Comparison of ENCODE assay signal across 8 cellular contexts in genomic region chr2:226792155-226792871, GRCh38. TPM values are rescaled to one million over a fixed set of nuclear protein-coding genes. Genes with fewer than 3 reads are reported as not detected.
DNase-seq lines count a peak whose midpoint lies in the region; ATAC-seq and TF ChIP-seq lines count a peak whose summit lies in the region.

No MANE protein-coding gene starts in this region.

- H3K4me1 ChIP-seq in duodenal mucosa (ENCODE audit: control insufficient read depth in 1 of 2, insufficient read depth in 2 of 2, low read length in 2 of 2) = peaks cover 43 to 52% of the 10 kb centered on the region in 2 donors

- peaks cover 3% of the 10 kb centered on the region for H3F3A ChIP-seq in neural cell (ENCODE audit: insufficient read depth, low read length, poor library complexity, severe bottlenecking)

- H3K4me2 ChIP-seq in neural cell (ENCODE audit: low read length) = peak overlapping the region; percentile 96

- no peak for TF ChIP-seq CTCF in GM12865 (IDR thresholded peaks at IDR 0.05; ENCODE audit: insufficient read depth, low read depth, low read length, missing control alignments)
- TF ChIP-seq CTCF in neural cell (IDR thresholded peaks at IDR 0.05; ENCODE audit: poor library complexity, severe bottlenecking) = no peak

- H3K9me3 ChIP-seq in duodenal mucosa (ENCODE audit: control insufficient read depth in 1 of 2, low read length in 2 of 2) (no peaks in the 10 kb centered on the region), neural cell (ENCODE audit: low read length) (peaks cover 2% of the 10 kb centered on the region)

- no peaks in the 10 kb centered on the region for H4K20me1 ChIP-seq in neural cell (ENCODE audit: insufficient read depth)

- peak overlapping the region; percentile 76 for H3K27ac ChIP-seq in duodenal mucosa (ENCODE audit: low read depth, low read length)
- peak overlapping the region; percentile 72 for H3K27ac ChIP-seq in neural cell (ENCODE audit: low read length)

- no peak for ATAC-seq in HG03175 (IDR thresholded peaks at IDR 0.05; ENCODE audit: unreplicated experiment)

- peaks cover 91% of the 10 kb centered on the region for H3K79me2 ChIP-seq in neural cell (replicated peaks; ENCODE audit: insufficient read depth, low read length)

- H3K27me3 ChIP-seq in duodenal mucosa (ENCODE audit: control insufficient read depth in 1 of 2, insufficient read depth in 2 of 2, low read length in 2 of 2) (no peaks in the 10 kb centered on the region), neural cell (ENCODE audit: insufficient read depth, low read depth, low read length) (no peaks in the 10 kb centered on the region)

- H3K9me2 ChIP-seq in neural cell (ENCODE audit: insufficient read depth, low read length) = no peaks in the 10 kb centered on the region

- H3K36me3 ChIP-seq in duodenal mucosa (ENCODE audit: control insufficient read depth in 1 of 2, insufficient read depth in 2 of 2, low read length in 2 of 2) (no peaks in the 10 kb centered on the region), neural cell (ENCODE audit: insufficient read depth, low read length) (peaks cover 10% of the 10 kb centered on the region)

- no peak for TF ChIP-seq RAD21 in neural cell (conservative IDR thresholded peaks at IDR 0.05)

- peak overlapping the region; percentile 89 for H3K4me3 ChIP-seq in GM12865 (ENCODE audit: low read depth, low read length)
- H3K4me3 ChIP-seq in duodenal mucosa (ENCODE audit: low read depth in 1 of 2, low read length in 2 of 2) = peak overlapping the region; percentile 68 to 84
- H3K4me3 ChIP-seq in neural cell (ENCODE audit: low read length) = peak overlapping the region; percentile 97

- no peak for TF ChIP-seq EP300 in neural cell (conservative IDR thresholded peaks at IDR 0.05; ENCODE audit: poor library complexity, severe bottlenecking)

- DNase-seq in GM12865 (ENCODE audit: low read depth) (no peak), NCI-H69 (lab: John Stamatoyannopoulos, UW) (peak; percentile 39), RPMI8226 (no peak), activated gamma-delta T cell (lab: John Stamatoyannopoulos, UW) (no peak), AG08396 (ENCODE audit: low spot score) (no peak)

- H3K9ac ChIP-seq in duodenal mucosa (ENCODE audit: low read depth in 1 of 2, low read length in 2 of 2) (peak overlapping the region; percentile 78 to 80), neural cell (ENCODE audit: low read length) (peak overlapping the region; percentile 75)

- H2AFZ ChIP-seq in neural cell (ENCODE audit: low read depth, low read length) = peak overlapping the region; percentile 65

TF ChIP-seq in neural cell, 6 proteins besides CTCF, POLR2A, EP300 and RAD21:
- TF ChIP-seq MXI1 (conservative IDR thresholded peaks at IDR 0.05; ENCODE audit: poor library complexity, severe bottlenecking) (no peak), SMC3 (conservative IDR thresholded peaks at IDR 0.05; ENCODE audit: poor library complexity) (no peak), POLR2AphosphoS5 (IDR thresholded peaks at IDR 0.05) (no peak), EZH2 (IDR thresholded peaks at IDR 0.05; ENCODE audit: borderline replicate concordance, insufficient read depth, low read length, poor library complexity, severe bottlenecking) (no peak), REST (IDR thresholded peaks at IDR 0.05; ENCODE audit: borderline replicate concordance) (no peak), TAF1 (IDR thresholded peaks at IDR 0.05; ENCODE audit: low read depth) (no peak)

RNA-seq across cellular contexts. Expression of gene IRS1, which starts 7.3 kb away (rescaled TPM):
- polyA plus RNA-seq in neural cell = 7.2 and 7.4 TPM in 2 replicates
- polyA minus RNA-seq in neural cell = 23.6 and 29.6 TPM in 2 replicates

RNA-seq across cellular contexts. Expression of gene RHBDD1, which starts 43.5 kb away (rescaled TPM):
- polyA plus RNA-seq in neural cell = 5.4 and 14.1 TPM in 2 replicates
- 66.0 and 78.1 TPM in 2 replicates for polyA minus RNA-seq in neural cell
